Comparison of ENCODE assay signal across 14 cellular contexts in the genomic region with DNA sequence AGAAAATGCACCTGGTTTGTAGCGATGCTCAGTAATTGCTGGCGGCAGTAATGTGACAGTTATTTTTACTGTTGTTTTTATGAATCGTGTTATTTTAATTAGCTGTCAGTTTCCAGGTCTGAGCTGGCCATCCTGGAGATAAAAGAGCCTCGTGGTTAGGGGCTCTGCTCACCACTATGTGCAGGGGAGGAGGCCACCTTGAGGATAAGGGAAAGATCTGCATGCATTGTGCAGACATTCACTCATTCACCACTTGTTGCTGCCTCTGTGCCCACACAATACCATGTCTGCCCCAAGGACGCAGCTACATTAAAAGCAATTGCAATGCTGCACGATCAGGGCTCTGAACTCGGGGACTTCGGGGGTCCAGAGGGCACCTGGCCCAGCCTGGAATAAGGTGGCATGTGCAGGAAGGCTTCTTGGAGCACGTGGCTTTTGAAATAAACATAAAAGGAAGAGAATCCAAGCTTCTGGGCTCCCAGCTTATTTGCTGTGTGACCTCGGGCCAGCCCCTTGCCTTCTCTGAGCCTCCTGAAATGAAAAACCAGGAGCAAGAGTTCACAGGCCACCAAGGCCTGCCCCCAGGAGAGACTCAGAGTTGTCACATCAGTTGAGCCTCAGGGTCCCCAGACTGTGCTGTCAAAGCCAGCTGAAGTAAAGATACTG. TPM values are rescaled to one million over a fixed set of nuclear protein-coding genes. Genes with fewer than 3 reads are reported as not detected.
A peak's percentile ranks its signal among the peaks of the same experiment; 100 is the strongest.
DNase-seq lines count a peak whose midpoint lies in the region; ATAC-seq and TF ChIP-seq lines count a peak whose summit lies in the region.
"Had no signal": no experiment of that assay in that cellular context is flagged by ENCODE, and none has a peak within 500 bp of the region (broad histone marks: within the 10 kb centered on the region; RNA-seq: fewer than 3 reads in every experiment).

No MANE protein-coding gene starts in this region.

- POLR2A ChIA-PET in AG04450 (lab: Yijun Ruan, JAX) = no interaction called here
- POLR2A ChIA-PET in HEK293T (lab: Yijun Ruan, JAX) = no interaction called here
- POLR2A ChIA-PET in activated CD8-positive, alpha-beta T cell treated with anti-CD3 and anti-CD28 coated beads, Interleukin-2, amount 10 ng/mL, durations not matched to agents 7 days and 5 days (lab: Charles Lee) = no interaction called here

- CTCF ChIA-PET in AG04450 (lab: Charles Lee) (no interaction called here), HEK293T (lab: Yijun Ruan, JAX) (interaction anchor here (0.6 kb wide), 1 partner anchor 340 kb away, joined by 3 read pairs; no protein-coding TSS in a partner anchor)
- CTCF ChIA-PET in activated CD8-positive, alpha-beta T cell treated with anti-CD3 and anti-CD28 coated beads, Interleukin-2, amount 10 ng/mL, durations not matched to agents 7 days and 5 days (lab: Charles Lee) = no interaction called here

- H3K27ac Mint-ChIP-seq in chondrocyte (ENCODE audit: unreplicated experiment) = peak overlapping the region; percentile 69
- H3K27ac Mint-ChIP-seq in activated CD8-positive, alpha-beta T cell treated with anti-CD3 and anti-CD28 coated beads, Interleukin-2, amount 10 ng/mL, durations not matched to agents 7 days and 5 days = no peak overlapping the region
- H3K27ac Mint-ChIP-seq: activated naive CD8-positive, alpha-beta T cell treated with anti-CD3 and anti-CD28 coated beads, Interleukin-2, amount 10 ng/mL, durations not matched to agents 7 days and 5 days; CD4-positive, alpha-beta T cell; stimulated activated naive CD8-positive, alpha-beta T cell treated with anti-CD3 and anti-CD28 coated beads, Interleukin-15, Interleukin-2, amounts not matched to agents 100 ng/mL and 50 ng/mL, for 24 hours had no signal

- TF ChIP-seq CTCF in AG04450 (IDR thresholded peaks at IDR 0.05; ENCODE audit: low read depth, low read length) (peak; percentile 20; the same call in 1 of the 2 replicates), chondrocyte (IDR thresholded peaks at IDR 0.05) (peak; percentile 47), GM10266 (IDR thresholded peaks at IDR 0.05; ENCODE audit: control insufficient read depth, insufficient read depth, low read depth, missing control alignments) (no peak)

- H3K9me3 Mint-ChIP-seq in chondrocyte (ENCODE audit: low read depth) = no peaks in the 10 kb centered on the region
- H3K9me3 Mint-ChIP-seq in activated CD8-positive, alpha-beta T cell treated with anti-CD3 and anti-CD28 coated beads, Interleukin-2, amount 10 ng/mL, durations not matched to agents 7 days and 5 days (ENCODE audit: insufficient read depth) = no peaks in the 10 kb centered on the region
- H3K9me3 Mint-ChIP-seq: activated naive CD8-positive, alpha-beta T cell treated with anti-CD3 and anti-CD28 coated beads, Interleukin-2, amount 10 ng/mL, durations not matched to agents 7 days and 5 days; CD4-positive, alpha-beta T cell; stimulated activated naive CD8-positive, alpha-beta T cell treated with anti-CD3 and anti-CD28 coated beads, Interleukin-15, Interleukin-2, amounts not matched to agents 100 ng/mL and 50 ng/mL, for 24 hours had no signal

- H3K4me3 ChIP-seq in AG04450 (ENCODE audit: low read depth, low read length) (no peak overlapping the region), muscle layer of duodenum (ENCODE audit: low read depth in 1 of 2, low read length in 2 of 2) (peak overlapping the region in 1 of 2 donors; percentile 36)

- peaks cover 6 to 25% of the 10 kb centered on the region in 2 donors for H3K4me1 ChIP-seq in muscle layer of duodenum (ENCODE audit: control insufficient read depth in 1 of 2, insufficient read depth in 2 of 2, low read length in 2 of 2)

- H3K36me3 Mint-ChIP-seq in chondrocyte (ENCODE audit: low read depth) = no peaks in the 10 kb centered on the region
- no peaks in the 10 kb centered on the region for H3K36me3 Mint-ChIP-seq in activated CD8-positive, alpha-beta T cell treated with anti-CD3 and anti-CD28 coated beads, Interleukin-2, amount 10 ng/mL, durations not matched to agents 7 days and 5 days (ENCODE audit: low read depth)
- H3K36me3 Mint-ChIP-seq: activated naive CD8-positive, alpha-beta T cell treated with anti-CD3 and anti-CD28 coated beads, Interleukin-2, amount 10 ng/mL, durations not matched to agents 7 days and 5 days had no signal

- no peak overlapping the region for H3K4me3 Mint-ChIP-seq in chondrocyte (ENCODE audit: unreplicated experiment)
- no peak overlapping the region for H3K4me3 Mint-ChIP-seq in activated CD8-positive, alpha-beta T cell treated with anti-CD3 and anti-CD28 coated beads, Interleukin-2, amount 10 ng/mL, durations not matched to agents 7 days and 5 days
- H3K4me3 Mint-ChIP-seq: activated naive CD8-positive, alpha-beta T cell treated with anti-CD3 and anti-CD28 coated beads, Interleukin-2, amount 10 ng/mL, durations not matched to agents 7 days and 5 days; CD4-positive, alpha-beta T cell; stimulated activated naive CD8-positive, alpha-beta T cell treated with anti-CD3 and anti-CD28 coated beads, Interleukin-15, Interleukin-2, amounts not matched to agents 100 ng/mL and 50 ng/mL, for 24 hours had no signal

- no peak for DNase-seq in AG04450 (ENCODE audit: low read depth, low spot score)
- DNase-seq in HEK293T (ENCODE audit: extremely low spot score) = peak; percentile 33
- no peak for DNase-seq in chondrocyte (ENCODE audit: low spot score)
- DNase-seq in activated CD8-positive, alpha-beta T cell treated with anti-CD3 and anti-CD28 coated beads, Interleukin-2, amount 10 ng/mL, durations not matched to agents 7 days and 5 days = no peak
- DNase-seq in GM10266 (ENCODE audit: extremely low spot score) = no peak
- DNase-seq in effector CD8-positive, alpha-beta T cell (lab: John Stamatoyannopoulos, UW) = no peak
- DNase-seq: activated naive CD8-positive, alpha-beta T cell treated with anti-CD3 and anti-CD28 coated beads, Interleukin-2, amount 10 ng/mL, durations not matched to agents 7 days and 5 days; CD4-positive, alpha-beta T cell; effector memory CD4-positive, alpha-beta T cell; NCI-H1048; stimulated activated CD4-positive, alpha-beta T cell treated with anti-CD3 and anti-CD28 coated beads, Interleukin-1b, Interleukin-23, amount 100 ng/mL, for 48 hours had no signal

- no peaks in the 10 kb centered on the region for H3K36me3 ChIP-seq in muscle layer of duodenum (ENCODE audit: control insufficient read depth in 1 of 2, insufficient read depth in 2 of 2, low read length in 2 of 2)

- peaks cover 6% of the 10 kb centered on the region for H3K27me3 Mint-ChIP-seq in chondrocyte (ENCODE audit: low read depth)
- H3K27me3 Mint-ChIP-seq in activated CD8-positive, alpha-beta T cell treated with anti-CD3 and anti-CD28 coated beads, Interleukin-2, amount 10 ng/mL, durations not matched to agents 7 days and 5 days (ENCODE audit: low read depth) = peaks cover 17% of the 10 kb centered on the region
- H3K27me3 Mint-ChIP-seq: CD4-positive, alpha-beta T cell had no signal

- ATAC-seq in activated CD8-positive, alpha-beta T cell treated with anti-CD3 and anti-CD28 coated beads, Interleukin-2, amount 10 ng/mL, durations not matched to agents 7 days and 5 days = no peak
- no peak for ATAC-seq in GM19455 (IDR thresholded peaks at IDR 0.05; ENCODE audit: unreplicated experiment)

- H3K27ac ChIP-seq in AG04450 (ENCODE audit: low read depth, low read length) (peak overlapping the region; percentile 31), muscle layer of duodenum (ENCODE audit: low read length) (peak overlapping the region; percentile 72)

- H3K4me1 Mint-ChIP-seq in chondrocyte (ENCODE audit: low read depth) = peaks cover 54% of the 10 kb centered on the region
- no peaks in the 10 kb centered on the region for H3K4me1 Mint-ChIP-seq in activated CD8-positive, alpha-beta T cell treated with anti-CD3 and anti-CD28 coated beads, Interleukin-2, amount 10 ng/mL, durations not matched to agents 7 days and 5 days (ENCODE audit: low read depth)
- H3K4me1 Mint-ChIP-seq: activated naive CD8-positive, alpha-beta T cell treated with anti-CD3 and anti-CD28 coated beads, Interleukin-2, amount 10 ng/mL, durations not matched to agents 7 days and 5 days had no signal

- H3K27me3 ChIP-seq in AG04450 (ENCODE audit: control insufficient read depth, insufficient read depth, low read length) (no peaks in the 10 kb centered on the region), muscle layer of duodenum (ENCODE audit: low read depth, low read length) (no peaks in the 10 kb centered on the region)

- no peaks in the 10 kb centered on the region; the same call in 1 of the 2 replicates for H3K9me3 ChIP-seq in AG04450 (ENCODE audit: control insufficient read depth, insufficient read depth, low read length)
- no peaks in the 10 kb centered on the region for H3K9me3 ChIP-seq in muscle layer of duodenum (ENCODE audit: control insufficient read depth in 1 of 2, low read length in 2 of 2)

TF ChIP-seq in HEK293T, 16 proteins besides CTCF, POLR2A, EP300 and RAD21:
- no peak for TF ChIP-seq CTBP1 (IDR thresholded peaks at IDR 0.05; ENCODE audit: borderline replicate concordance)
- no peak for TF ChIP-seq ELF4 (IDR thresholded peaks at IDR 0.05)
- no peak for TF ChIP-seq HDGF (IDR thresholded peaks at IDR 0.05; ENCODE audit: borderline replicate concordance)
- TF ChIP-seq LEF1 (IDR thresholded peaks at IDR 0.05; ENCODE audit: borderline replicate concordance) = no peak
- no peak for TF ChIP-seq TARDBP (IDR thresholded peaks at IDR 0.05)
- TF ChIP-seq, protein P1, sequence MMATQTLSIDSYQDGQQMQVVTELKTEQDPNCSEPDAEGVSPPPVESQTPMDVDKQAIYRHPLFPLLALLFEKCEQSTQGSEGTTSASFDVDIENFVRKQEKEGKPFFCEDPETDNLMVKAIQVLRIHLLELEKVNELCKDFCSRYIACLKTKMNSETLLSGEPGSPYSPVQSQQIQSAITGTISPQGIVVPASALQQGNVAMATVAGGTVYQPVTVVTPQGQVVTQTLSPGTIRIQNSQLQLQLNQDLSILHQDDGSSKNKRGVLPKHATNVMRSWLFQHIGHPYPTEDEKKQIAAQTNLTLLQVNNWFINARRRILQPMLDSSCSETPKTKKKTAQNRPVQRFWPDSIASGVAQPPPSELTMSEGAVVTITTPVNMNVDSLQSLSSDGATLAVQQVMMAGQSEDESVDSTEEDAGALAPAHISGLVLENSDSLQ (IDR thresholded peaks at IDR 0.05) = no peak
- no peak for TF ChIP-seq NFRKB (IDR thresholded peaks at IDR 0.05)
- TF ChIP-seq FOXA1 (IDR thresholded peaks at IDR 0.05) = no peak
- no peak for TF ChIP-seq FOXM1 (IDR thresholded peaks at IDR 0.05; ENCODE audit: borderline replicate concordance)
- no peak for TF ChIP-seq ARNT (IDR thresholded peaks at IDR 0.05)
- TF ChIP-seq L3MBTL2 (conservative IDR thresholded peaks at IDR 0.05) = no peak
- no peak for TF ChIP-seq FOXK2 (IDR thresholded peaks at IDR 0.05)

RNA-seq across cellular contexts. Expression of a gene that starts 44.7 kb away (rescaled TPM):
- polyA plus RNA-seq in AG04450 (2011; rRNA removed) = 2.3 and 2.4 TPM in 2 replicates
- polyA minus RNA-seq in AG04450 (2011; rRNA and poly(A)+ RNA removed) = 3.3 and 3.7 TPM in 2 replicates
- 7.5 to 20.9 TPM (median 8.3 TPM) in 3 replicates for total RNA-seq in chondrocyte
- total RNA-seq in activated CD8-positive, alpha-beta T cell treated with anti-CD3 and anti-CD28 coated beads, Interleukin-2, amount 10 ng/mL, durations not matched to agents 7 days and 5 days = not detected
- total RNA-seq: activated naive CD8-positive, alpha-beta T cell treated with anti-CD3 and anti-CD28 coated beads, Interleukin-2, amount 10 ng/mL, durations not matched to agents 7 days and 5 days; CD4-positive, alpha-beta T cell had no signal
